In genomic region chr2:9630750-9631483, GRCh38 we compare ENCODE assay signal across 1 cellular context.
TF ChIP-seq lines count a peak whose summit lies in the region.

Gene YWHAQ (minus strand): TSS chr2:9630997. CDS start chr2:9630452, 545 bp downstream.

TF ChIP-seq in K562, 482 proteins besides CTCF, POLR2A, EP300 and RAD21 (continued from another document and continues in another):
- TF ChIP-seq RREB1 (CRISPR knock-in tag; IDR thresholded peaks at IDR 0.05) (peak; percentile 67; the same call in 1 of the 2 replicates), TBL1XR1 (IDR thresholded peaks at IDR 0.05; ENCODE audit: low read length in 2 of 2) (peak in 1 of 2 experiments; percentile 67; a peak in 1 of 4 replicates), MBD2 (IDR thresholded peaks at IDR 0.05; ENCODE audit: borderline replicate concordance, low read depth) (peak; percentile 95), FUS (optimal IDR thresholded peaks at IDR 0.05; ENCODE audit: low read depth, low read length) (peak; percentile 43), MCM7 (IDR thresholded peaks at IDR 0.05) (no peak), E2F3 (CRISPR knock-in tag; IDR thresholded peaks at IDR 0.05) (peak; percentile 46; the same call in 1 of the 2 replicates), TRIM24 (IDR thresholded peaks at IDR 0.05) (peak; percentile 53 to 76), TFAP4 (CRISPR knock-in tag; IDR thresholded peaks at IDR 0.05; ENCODE audit: borderline replicate concordance) (peak; percentile 78), ZNF511 (CRISPR knock-in tag; IDR thresholded peaks at IDR 0.05) (peak; percentile 81), MAX (CRISPR knock-in tag; IDR thresholded peaks at IDR 0.05) (peak; percentile 57; the same call in 1 of the 2 replicates), PRDM10 (IDR thresholded peaks at IDR 0.05; ENCODE audit: partially characterized antibody) (peak; percentile 93), POLR2AphosphoS5 (IDR thresholded peaks at IDR 0.05; ENCODE audit: control insufficient read depth, insufficient read depth, low read depth, low read length) (peak; percentile 82), HES1 (IDR thresholded peaks at IDR 0.05; ENCODE audit: low read depth) (peak; percentile 80), PHF21A (IDR thresholded peaks at IDR 0.05; ENCODE audit: borderline replicate concordance, low read depth) (peak; percentile 33; the same call in 1 of the 2 replicates), ZMIZ1 (IDR thresholded peaks at IDR 0.05; ENCODE audit: low read depth in 2 of 2, low read length in 2 of 2) (no peak), KLF13 (tag; IDR thresholded peaks at IDR 0.05; ENCODE audit: borderline replicate concordance, low read depth) (peak; percentile 78), HNRNPK (IDR thresholded peaks at IDR 0.05; ENCODE audit: low read depth, low read length, poor library complexity, severe bottlenecking) (peak; percentile 12), CBX1 (IDR thresholded peaks at IDR 0.05; ENCODE audit: low read depth) (peak; percentile 93), GATA2 (CRISPR knock-in tag; IDR thresholded peaks at IDR 0.05) (no peak), KDM5B (IDR thresholded peaks at IDR 0.05; ENCODE audit: insufficient replicate concordance, low read depth, low read length) (peak; percentile 86), KLF1 (tag; IDR thresholded peaks at IDR 0.05) (peak; percentile 20; the same call in 1 of the 2 replicates), KAT7 (CRISPR knock-in tag; IDR thresholded peaks at IDR 0.05; ENCODE audit: borderline replicate concordance) (peak; percentile 38; the same call in 1 of the 2 replicates), ETS1 (conservative IDR thresholded peaks at IDR 0.05; ENCODE audit: control insufficient read depth, low read depth, low read length) (0 out of 2 replicates have a peak, but pooled peaks have one; percentile 30), ZNF282 (CRISPR knock-in tag; IDR thresholded peaks at IDR 0.05) (no peak), ZBTB12 (CRISPR knock-in tag; IDR thresholded peaks at IDR 0.05) (peak; percentile 90), ZNF589 (CRISPR knock-in tag; IDR thresholded peaks at IDR 0.05; ENCODE audit: low read depth) (peak; percentile 32; the same call in 1 of the 2 replicates), GTF2E2 (tag; IDR thresholded peaks at IDR 0.05) (peak; percentile 70; the same call in 1 of the 2 replicates), BCOR (IDR thresholded peaks at IDR 0.05) (peak; percentile 45; the same call in 1 of the 2 replicates), ILK (tag; IDR thresholded peaks at IDR 0.05; ENCODE audit: borderline replicate concordance, low read depth) (no peak), EP400 (IDR thresholded peaks at IDR 0.05) (peak; percentile 86), CEBPB (tag; IDR thresholded peaks at IDR 0.05) (no peak), SMARCE1 (IDR thresholded peaks at IDR 0.05) (peak; percentile 23; the same call in 1 of the 2 replicates), E2F8 (IDR thresholded peaks at IDR 0.05; ENCODE audit: low read depth, partially characterized antibody) (peak; percentile 62), TRIM28 (IDR thresholded peaks at IDR 0.05) (peak; percentile 96), XRCC5 (IDR thresholded peaks at IDR 0.05; ENCODE audit: low read depth, low read length) (0 out of 2 replicates have a peak, but pooled peaks have one; percentile 46), ZBTB7A (IDR thresholded peaks at IDR 0.05; ENCODE audit: borderline replicate concordance, control insufficient read depth, low read depth, low read length) (peak; percentile 97), BMI1 (IDR thresholded peaks at IDR 0.05; ENCODE audit: low read length) (peak; percentile 92), NONO (IDR thresholded peaks at IDR 0.05; ENCODE audit: low read depth in 2 of 2, low read length in 1 of 2) (peak; percentile 42 to 96; a peak in 2 of 4 replicates)
